ENCODE assay signal across 28 cellular contexts in the genomic region with DNA sequence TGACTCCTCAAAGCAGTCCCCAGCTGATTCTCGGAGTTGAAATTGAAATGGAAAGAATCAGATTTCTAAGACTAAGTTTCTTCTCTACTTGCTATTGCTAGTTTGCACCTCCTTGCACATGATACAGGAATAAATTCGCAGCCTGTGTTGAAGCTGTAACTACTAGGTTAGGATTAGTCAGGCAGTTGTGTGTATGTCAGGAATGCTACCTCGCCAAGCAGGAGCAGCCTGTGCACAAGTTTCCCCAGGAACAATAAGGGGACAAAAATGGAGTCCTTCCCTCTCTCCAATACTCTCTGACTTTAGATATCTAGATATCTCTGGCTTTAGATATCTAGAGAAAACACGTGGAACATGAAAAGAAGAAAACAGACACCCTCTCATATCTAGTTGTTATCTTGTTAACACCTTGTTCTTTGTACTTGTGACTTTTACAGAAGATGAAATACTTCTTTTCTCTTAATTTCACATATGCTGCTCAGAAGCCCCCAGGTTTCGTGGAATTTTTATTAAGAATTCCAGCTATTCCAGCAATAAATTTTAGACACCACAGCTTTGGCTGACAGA.
"Had no signal": no experiment of that assay in that cellular context is flagged by ENCODE, and none has a peak within 500 bp of the region (broad histone marks: within the 10 kb centered on the region; RNA-seq: fewer than 3 reads in every experiment).

No MANE protein-coding gene starts in this region.

- H3K27me3 ChIP-seq: SJCRH30 had no signal

- H3K9me3 ChIP-seq: SJCRH30 had no signal

- H3K36me3 ChIP-seq: SJCRH30 had no signal

- DNase-seq: activated CD4-positive, alpha-beta T cell treated with anti-CD3 and anti-CD28 coated beads, Interleukin-2, amount 10 ng/mL, durations not matched to agents 24 days and 14 days; activated CD4-positive, alpha-beta T cell treated with anti-CD3 and anti-CD28 coated beads, Interleukin-2, amount 50 U/mL, for 48 hours; activated CD4-positive, CD25-positive, alpha-beta regulatory T cell treated with anti-CD3 and anti-CD28 coated beads, Interleukin-2, amount 50 U/mL, for 72 hours; activated CD8-positive, alpha-beta memory T cell treated with anti-CD3 and anti-CD28 coated beads, Interleukin-2, amount 10 ng/mL, durations not matched to agents 7 days and 5 days; activated effector memory CD4-positive, alpha-beta T cell treated with Interleukin-2 at 50 U/mL for 16 hours; activated naive CD4-positive, alpha-beta T cell; activated naive CD8-positive, alpha-beta T cell treated with anti-CD3 and anti-CD28 coated beads, Interleukin-2, amount 50 U/mL, for 24 hours; activated T-cell treated with anti-CD3 and anti-CD28 coated beads, Interleukin-2, amount 50 U/mL, for 24 hours; amygdala; IMR-90; KG1; NCI-H1105; NCI-H1436; NCI-H1694 treated with DMSO at 0.1 percent for 48 hours; NCI-H2029 treated with DMSO at 0.1 percent for 48 hours; NCI-H345; NCI-H510A; NCI-H526 treated with DMSO at 0.1 percent for 48 hours; NCI-H82; Right ventricle myocardium superior; RPMI8226; SJCRH30; T-helper 17 cell; T-helper 9 cell had no signal

- H3K27ac Mint-ChIP-seq: activated CD4-positive, alpha-beta T cell treated with anti-CD3 and anti-CD28 coated beads, Interleukin-2, amount 10 ng/mL, durations not matched to agents 24 days and 14 days; activated CD8-positive, alpha-beta memory T cell treated with anti-CD3 and anti-CD28 coated beads, Interleukin-2, amount 10 ng/mL, durations not matched to agents 7 days and 5 days; activated naive CD4-positive, alpha-beta T cell treated with anti-CD3 and anti-CD28 coated beads, Interleukin-2, amount 50 U/mL, for 24 hours; activated naive CD8-positive, alpha-beta T cell treated with anti-CD3 and anti-CD28 coated beads, Interleukin-2, amount 50 U/mL, for 24 hours; activated T-cell treated with anti-CD3 and anti-CD28 coated beads, Interleukin-2, amount 50 U/mL, for 24 hours; activated T-helper 1 cell treated with anti-CD3 and anti-CD28 coated beads, Interleukin-12 subunit alpha, Interleukin-12 subunit beta, Interleukin-2, Interleukin-4 antibody, amounts not matched to agents 30 ng/mL and 10 ng/mL and 1 ng/mL, durations not matched to agents 14 hours and 24 hours and 36 hours; T-helper 17 cell; WTC11 had no signal

- ATAC-seq: activated CD8-positive, alpha-beta memory T cell treated with anti-CD3 and anti-CD28 coated beads, Interleukin-2, amount 10 ng/mL, durations not matched to agents 7 days and 5 days; activated naive CD8-positive, alpha-beta T cell treated with anti-CD3 and anti-CD28 coated beads, Interleukin-2, amount 50 U/mL, for 24 hours; Panc1; T-helper 17 cell; WTC11 had no signal

- H3K4me3 ChIP-seq: SJCRH30 had no signal

- H3K9me3 Mint-ChIP-seq: activated CD4-positive, alpha-beta T cell treated with anti-CD3 and anti-CD28 coated beads, Interleukin-2, amount 10 ng/mL, durations not matched to agents 24 days and 14 days; activated naive CD4-positive, alpha-beta T cell treated with anti-CD3 and anti-CD28 coated beads, Interleukin-2, amount 50 U/mL, for 24 hours; activated naive CD8-positive, alpha-beta T cell treated with anti-CD3 and anti-CD28 coated beads, Interleukin-2, amount 50 U/mL, for 24 hours; activated T-cell treated with anti-CD3 and anti-CD28 coated beads, Interleukin-2, amount 50 U/mL, for 24 hours; activated T-helper 1 cell treated with anti-CD3 and anti-CD28 coated beads, Interleukin-12 subunit alpha, Interleukin-12 subunit beta, Interleukin-2, Interleukin-4 antibody, amounts not matched to agents 30 ng/mL and 10 ng/mL and 1 ng/mL, durations not matched to agents 14 hours and 24 hours and 36 hours; WTC11 had no signal

- H3K36me3 Mint-ChIP-seq: activated CD8-positive, alpha-beta memory T cell treated with anti-CD3 and anti-CD28 coated beads, Interleukin-2, amount 10 ng/mL, durations not matched to agents 7 days and 5 days; activated naive CD4-positive, alpha-beta T cell treated with anti-CD3 and anti-CD28 coated beads, Interleukin-2, amount 50 U/mL, for 24 hours; WTC11 had no signal

- H3K4me3 Mint-ChIP-seq: activated CD4-positive, alpha-beta T cell treated with anti-CD3 and anti-CD28 coated beads, Interleukin-2, amount 10 ng/mL, durations not matched to agents 24 days and 14 days; activated CD8-positive, alpha-beta memory T cell treated with anti-CD3 and anti-CD28 coated beads, Interleukin-2, amount 10 ng/mL, durations not matched to agents 7 days and 5 days; activated naive CD4-positive, alpha-beta T cell treated with anti-CD3 and anti-CD28 coated beads, Interleukin-2, amount 50 U/mL, for 24 hours; activated naive CD8-positive, alpha-beta T cell treated with anti-CD3 and anti-CD28 coated beads, Interleukin-2, amount 50 U/mL, for 24 hours; activated T-cell treated with anti-CD3 and anti-CD28 coated beads, Interleukin-2, amount 50 U/mL, for 24 hours; activated T-helper 1 cell treated with anti-CD3 and anti-CD28 coated beads, Interleukin-12 subunit alpha, Interleukin-12 subunit beta, Interleukin-2, Interleukin-4 antibody, amounts not matched to agents 30 ng/mL and 10 ng/mL and 1 ng/mL, durations not matched to agents 14 hours and 24 hours and 36 hours; T-helper 17 cell; WTC11 had no signal

- H3K4me1 Mint-ChIP-seq: activated CD4-positive, alpha-beta T cell treated with anti-CD3 and anti-CD28 coated beads, Interleukin-2, amount 10 ng/mL, durations not matched to agents 24 days and 14 days; activated CD8-positive, alpha-beta memory T cell treated with anti-CD3 and anti-CD28 coated beads, Interleukin-2, amount 10 ng/mL, durations not matched to agents 7 days and 5 days; activated naive CD4-positive, alpha-beta T cell treated with anti-CD3 and anti-CD28 coated beads, Interleukin-2, amount 50 U/mL, for 24 hours; activated naive CD8-positive, alpha-beta T cell treated with anti-CD3 and anti-CD28 coated beads, Interleukin-2, amount 50 U/mL, for 24 hours had no signal

- H3K27ac ChIP-seq: SJCRH30 had no signal
